ENCODE assay signal across 30 cellular contexts in the genomic region with DNA sequence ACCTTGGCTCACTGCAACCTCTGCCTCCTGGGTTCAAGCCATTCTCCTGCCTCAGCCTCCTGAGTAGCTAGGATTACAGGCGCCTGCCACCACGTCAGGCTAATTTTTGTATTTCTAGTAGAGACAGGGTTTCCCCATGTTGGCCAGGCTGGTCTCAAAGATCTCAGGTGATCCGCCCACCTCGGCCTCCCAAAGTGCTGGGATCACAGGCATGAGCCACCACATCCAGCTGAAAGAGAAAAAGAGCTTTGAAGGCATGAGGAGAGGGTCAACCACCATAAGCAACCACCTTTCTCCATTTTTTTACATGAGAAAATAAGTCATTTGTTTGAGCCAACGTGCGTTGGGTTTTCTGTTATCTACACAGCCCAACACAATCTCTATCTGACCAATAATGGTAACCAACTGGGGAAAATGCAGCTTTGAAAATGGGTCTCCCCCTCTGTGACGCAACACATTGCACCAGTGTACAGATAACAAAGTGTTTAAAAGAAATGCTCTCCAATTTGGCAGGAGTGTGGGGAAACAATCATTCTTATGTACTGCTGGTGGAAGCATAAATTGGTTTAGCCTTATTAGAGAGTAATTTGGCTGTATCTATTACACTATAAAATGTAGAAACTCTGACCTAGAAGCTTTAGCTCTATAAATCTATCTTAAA.
"Had no signal": no experiment of that assay in that cellular context is flagged by ENCODE, and none has a peak within 500 bp of the region (broad histone marks: within the 10 kb centered on the region; RNA-seq: fewer than 3 reads in every experiment).

No MANE protein-coding gene starts in this region.

- H3K36me3 ChIP-seq: heart right ventricle, lower lobe of right lung, neural progenitor cell, neutrophil, pancreas, suprapubic skin, thoracic aorta, tibial artery, upper lobe of right lung had no signal

- H3K27ac ChIP-seq: heart right ventricle, hepatocyte, lower lobe of right lung, neural progenitor cell, neutrophil, pancreas, psoas muscle, skin epidermis, suprapubic skin, thoracic aorta, tibial artery, upper lobe of right lung had no signal

- H3K4me1 ChIP-seq: heart right ventricle, lower lobe of right lung, neural progenitor cell, pancreas, psoas muscle, suprapubic skin, tibial artery, upper lobe of right lung had no signal

- ATAC-seq: heart right ventricle; left cardiac atrium; left lobe of liver; lower lobe of right lung; natural killer cell; pancreas; psoas muscle; sciatic nerve; stimulated activated effector memory CD8-positive, alpha-beta T cell treated with anti-CD3 and anti-CD28 coated beads, Interleukin-12 subunit alpha, Interleukin-12 subunit beta, amount 100 ng/mL, for 72 hours; upper lobe of right lung had no signal

- DNase-seq: heart right ventricle; kidney glomerular epithelial cell; left cardiac atrium; lower lobe of right lung; mammary epithelial cell; mesenchymal stem cell; naive B cell; natural killer cell; nephron progenitor cell; occipital lobe; pancreas; posterior cingulate gyrus; psoas muscle; stimulated activated CD4-positive, alpha-beta T cell treated with anti-CD3 and anti-CD28 coated beads, Interleukin-12 subunit alpha, Interleukin-12 subunit beta, amount 100 ng/mL, for 4 hours; stimulated activated CD4-positive, alpha-beta T cell treated with anti-CD3 and anti-CD28 coated beads, Interleukin-15, amount 100 ng/mL, for 24 hours; stimulated activated CD4-positive, alpha-beta T cell treated with anti-CD3 and anti-CD28 coated beads, Interleukin-2, amount 100 ng/mL, for 24 hours; stimulated activated CD4-positive, alpha-beta T cell treated with anti-CD3 and anti-CD28 coated beads, Interleukin-4, amount 100 ng/mL, for 24 hours; stimulated activated naive CD4-positive, alpha-beta T cell; tibial artery; trophoblast cell; upper lobe of right lung had no signal

- H3K9me3 ChIP-seq: heart right ventricle, lower lobe of right lung, neutrophil, pancreas, psoas muscle, suprapubic skin, thoracic aorta, tibial artery, upper lobe of right lung had no signal

- H3K4me3 ChIP-seq: heart right ventricle, hepatocyte, lower lobe of right lung, neural progenitor cell, pancreas, psoas muscle, skin epidermis, suprapubic skin, thoracic aorta, tibial artery, upper lobe of right lung had no signal
